13 cellular contexts compared by ENCODE assay signal in genomic region chr2:207533609-207534008, GRCh38. TPM values are rescaled to one million over a fixed set of nuclear protein-coding genes. Genes with fewer than 3 reads are reported as not detected.
DNase-seq lines count a peak whose midpoint lies in the region; ATAC-seq and TF ChIP-seq lines count a peak whose summit lies in the region.
"Had no signal": no experiment of that assay in that cellular context is flagged by ENCODE, and none has a peak within 500 bp of the region (broad histone marks: within the 10 kb centered on the region; RNA-seq: fewer than 3 reads in every experiment).

No MANE protein-coding gene starts in this region.

- H3K9me3 ChIP-seq in PC-3 (ENCODE audit: low read length) (no peaks in the 10 kb centered on the region), thyroid gland (no peaks in the 10 kb centered on the region), SJCRH30 (replicated peaks) (no peaks in the 10 kb centered on the region)
- H3K9me3 ChIP-seq: suprapubic skin had no signal

- BruUV-seq in PC-3 (replicated peaks; lab: Mats Ljungman, UMichigan) = no TSS peak

- no peaks in the 10 kb centered on the region for H3K9me2 ChIP-seq in PC-3 (replicated peaks; ENCODE audit: low read length)

- H3K27ac ChIP-seq in PC-3 (ENCODE audit: low read length) = no peak overlapping the region
- H3K27ac ChIP-seq in thyroid gland = peak overlapping the region; percentile 6 to 92 (median 7)
- no peak overlapping the region for H3K27ac ChIP-seq in SJCRH30
- H3K27ac ChIP-seq: suprapubic skin had no signal

- peaks cover 49% of the 10 kb centered on the region for H3K4me1 Mint-ChIP-seq in activated naive CD4-positive, alpha-beta T cell treated with anti-CD3 and anti-CD28 coated beads, Interleukin-2, amount 50 U/mL, for 24 hours

- ATAC-seq in PC-3 = no peak

- WGBS in thyroid gland, 2 donors = 98 to 100% methylated on average over 1 of the region's 1 CpG

- DNase-seq in activated naive CD4-positive, alpha-beta T cell (lab: John Stamatoyannopoulos, UW) = no peak
- DNase-seq in PC-3 (peak; percentile 32), fibroblast of gingiva (ENCODE audit: low read depth) (peak; percentile 15), thyroid gland (no peak), SJCRH30 (no peak), NCI-H524 (lab: John Stamatoyannopoulos, UW) (no peak), NOMO-1 treated with dmso at 0.1 percent for 144 hours (lab: John Stamatoyannopoulos, UW; ENCODE audit: unreplicated experiment) (no peak)
- DNase-seq: activated CD4-positive, alpha-beta T cell treated with anti-CD3 and anti-CD28 coated beads, Interleukin-2, amount 50 U/mL, for 4 hours; NCI-H1105; RPMI8226 had no signal

- no peak overlapping the region for H3K9ac ChIP-seq in PC-3 (ENCODE audit: low read length)

- H3K4me2 ChIP-seq in PC-3 (ENCODE audit: low read length) = peak overlapping the region; percentile 47

- peaks cover 26% of the 10 kb centered on the region for H4K20me1 ChIP-seq in PC-3 (ENCODE audit: low read length)

- H3K36me3 Mint-ChIP-seq in activated naive CD4-positive, alpha-beta T cell treated with anti-CD3 and anti-CD28 coated beads, Interleukin-2, amount 50 U/mL, for 24 hours = peaks cover 8% of the 10 kb centered on the region

- peak overlapping the region; percentile 70 for H3K27ac Mint-ChIP-seq in activated naive CD4-positive, alpha-beta T cell treated with anti-CD3 and anti-CD28 coated beads, Interleukin-2, amount 50 U/mL, for 24 hours

- H3K4me3 Mint-ChIP-seq in activated naive CD4-positive, alpha-beta T cell treated with anti-CD3 and anti-CD28 coated beads, Interleukin-2, amount 50 U/mL, for 24 hours = peak overlapping the region; percentile 37
- H3K4me3 Mint-ChIP-seq: mesothelial cell of epicardium had no signal

- H3K27me3 Mint-ChIP-seq in activated naive CD4-positive, alpha-beta T cell treated with anti-CD3 and anti-CD28 coated beads, Interleukin-2, amount 50 U/mL, for 24 hours = no peaks in the 10 kb centered on the region

- POLR2A ChIA-PET in PC-3 (lab: Charles Lee; ENCODE audit: unreplicated experiment) = interaction anchor here (0.6 kb wide), 2 partner anchors 91 to 426 kb away, joined by 7 to 8 read pairs; no protein-coding TSS in a partner anchor

- peaks cover 89% of the 10 kb centered on the region for H3K79me2 ChIP-seq in PC-3 (ENCODE audit: low read length)

- intact Hi-C loops in PC-3 (cut with micrococcal nuclease) (loop anchor here (5.0 kb wide), 2 partner anchors 179 to 199 kb away; partner anchors contain the start of gene CCNYL1), thyroid gland (cut with DNase I) (loop anchor here (10.0 kb wide), 1 partner anchor 181 kb away; the partner anchor contains the start of gene CCNYL1)

- H3K9me3 Mint-ChIP-seq in activated naive CD4-positive, alpha-beta T cell treated with anti-CD3 and anti-CD28 coated beads, Interleukin-2, amount 50 U/mL, for 24 hours = no peaks in the 10 kb centered on the region
- H3K9me3 Mint-ChIP-seq: mesothelial cell of epicardium had no signal

- H2AFZ ChIP-seq in PC-3 (ENCODE audit: low read length) = no peak overlapping the region

- peaks cover 3% of the 10 kb centered on the region; the same call in 1 of the 2 replicates for H3K36me3 ChIP-seq in PC-3 (ENCODE audit: low read depth, low read length)
- no peaks in the 10 kb centered on the region for H3K36me3 ChIP-seq in thyroid gland
- 0 out of 2 replicates have a peak, but pooled peaks cover 3% of the 10 kb centered on the region for H3K36me3 ChIP-seq in SJCRH30

- H3K4me1 ChIP-seq in PC-3 (ENCODE audit: insufficient read depth, low read length) (peaks cover 19% of the 10 kb centered on the region), thyroid gland (peaks cover 30 to 34% of the 10 kb centered on the region in 2 donors), SJCRH30 (no peaks in the 10 kb centered on the region)

- CTCF ChIA-PET in PC-3 (lab: Charles Lee) = interaction anchor here (0.7 kb wide), 1 partner anchor 92 kb away, joined by 3 read pairs; the partner anchor contains the start of gene METTL21A

- H3K27me3 ChIP-seq in PC-3 (ENCODE audit: low read length) = no peaks in the 10 kb centered on the region
- no peaks in the 10 kb centered on the region for H3K27me3 ChIP-seq in thyroid gland
- H3K27me3 ChIP-seq in SJCRH30 = no peaks in the 10 kb centered on the region
- H3K27me3 ChIP-seq: suprapubic skin had no signal

- TF ChIP-seq CTCF in PC-3 (conservative IDR thresholded peaks at IDR 0.05; ENCODE audit: low read depth, low read length) (no peak), thyroid gland (IDR thresholded peaks at IDR 0.05) (no peak)

- TF ChIP-seq POLR2A in thyroid gland (IDR thresholded peaks at IDR 0.05) = no peak

- no peak overlapping the region for H3K4me3 ChIP-seq in PC-3 (ENCODE audit: low read length)
- H3K4me3 ChIP-seq in thyroid gland (replicated peaks in 1 of 3) = no peak overlapping the region
- no peak overlapping the region for H3K4me3 ChIP-seq in SJCRH30
- H3K4me3 ChIP-seq: suprapubic skin had no signal

- H3F3A ChIP-seq in PC-3 (ENCODE audit: low read length, unreplicated experiment) = no peaks in the 10 kb centered on the region

RNA-seq across cellular contexts. Expression of gene CREB1, which starts 3.8 kb away (rescaled TPM):
- 34.8 and 43.5 TPM in 2 replicates for total RNA-seq in PC-3 (2014; rRNA removed)
- 100 to 1,000 TPM in 1 of 4 donors, 10 to 100 TPM in 3; 56.1 to 105 (median 59.2) TPM for total RNA-seq in thyroid gland
- total RNA-seq in SJCRH30 (2014; rRNA removed; shearing (Covaris generic)) = 37.5 and 37.9 TPM in 2 replicates

Comparison
In these comparisons a context has a peak if more than half of its experiments do, and no peak if none do; other contexts are left out.
1. DNase-seq: peak in PC-3 (single experiment) and fibroblast of gingiva (single experiment); none in activated naive CD4-positive, alpha-beta T cell (0 of 4), thyroid gland (0 of 2), SJCRH30 (0 of 2), NCI-H524 (0 of 2) and NOMO-1 treated with dmso at 0.1 percent for 144 hours (single experiment).
2. H3K27ac ChIP-seq: peak in thyroid gland (3 of 3); none in PC-3 (single experiment) and SJCRH30 (single experiment).